In genomic region chr9:89872913-89873707, GRCh38 we compare ENCODE assay signal across 18 cellular contexts.
DNase-seq lines count a peak whose midpoint lies in the region; ATAC-seq, FAIRE-seq and TF ChIP-seq lines count a peak whose summit lies in the region.
"Had no signal": no experiment of that assay in that cellular context is flagged by ENCODE, and none has a peak within 500 bp of the region (broad histone marks: within the 10 kb centered on the region; RNA-seq: fewer than 3 reads in every experiment).

No MANE protein-coding gene starts in this region.

- H2AK5ac ChIP-seq in H1 (ENCODE audit: low read depth, low read length) = no peak overlapping the region
- no peak overlapping the region for H2AK5ac ChIP-seq in mesenchymal stem cell (ENCODE audit: low read length, severe bottlenecking)

- H3K4me2 ChIP-seq in H1 (ENCODE audit: insufficient read depth in 1 of 2, low read depth in 2 of 2, low read length in 2 of 2) = no peak overlapping the region
- no peak overlapping the region for H3K4me2 ChIP-seq in mesenchymal stem cell (ENCODE audit: low read length, poor library complexity, severe bottlenecking)

- no peaks in the 10 kb centered on the region for H3K36me3 Mint-ChIP-seq in stimulated activated naive B cell treated with anti-CD40 and anti-IgM and Interleukin-4, amounts not matched to agents 10 μg/mL and 1 μg/mL and 100 μg/mL, for 72 hours

- H4K91ac ChIP-seq in H1 (replicated peaks; ENCODE audit: insufficient read length, low read length) = no peak overlapping the region
- H4K91ac ChIP-seq in mesenchymal stem cell (ENCODE audit: low read length) = peak overlapping the region; percentile 43

- H3K9me3 ChIP-seq in H1 (ENCODE audit: insufficient read depth in 2 of 2, low read depth in 1 of 2, low read length in 1 of 2) (no peaks in the 10 kb centered on the region), mesenchymal stem cell (ENCODE audit: control insufficient read depth, low read length) (no peaks in the 10 kb centered on the region), pancreas (no peaks in the 10 kb centered on the region)
- H3K9me3 ChIP-seq: ascending aorta, mucosa of descending colon had no signal

- POLR2A ChIA-PET in H1 (lab: Charles Lee; ENCODE audit: partially characterized antibody) = no interaction called here

- H4K8ac ChIP-seq in H1 (ENCODE audit: extremely low read depth, insufficient read depth, low read length) (0 out of 2 replicates have a peak overlapping the region, but pooled peaks have one; percentile 38), mesenchymal stem cell (ENCODE audit: low read length) (no peak overlapping the region)

- no peaks in the 10 kb centered on the region for H3K79me2 ChIP-seq in H1 (ENCODE audit: control insufficient read depth in 1 of 2, insufficient read depth in 2 of 2, low read length in 2 of 2)

- H3K14ac ChIP-seq in H1 (ENCODE audit: insufficient read length) (no peak overlapping the region), mesenchymal stem cell (ENCODE audit: low read length in 2 of 2) (no peak overlapping the region)

- ATAC-seq in stimulated activated naive B cell treated with anti-CD40 and anti-IgM and Interleukin-4, amounts not matched to agents 10 μg/mL and 1 μg/mL and 100 μg/mL, for 72 hours (replicated peaks) = peak; percentile 31 to 58
- no peak for ATAC-seq in pancreas
- ATAC-seq: mucosa of descending colon had no signal

- H2BK20ac ChIP-seq in H1 (ENCODE audit: low read length) = no peak overlapping the region

- 0 out of 2 replicates have a peak, but pooled peaks cover 3% of the 10 kb centered on the region for H3K23me2 ChIP-seq in H1 (ENCODE audit: low read depth, low read length)

- 85% methylated on average over 11 of the region's 11 CpGs; no CpG with 5 or more reads in 1 of the 2 experiments for WGBS in H1 (ENCODE audit: extremely low coverage in 1 of 2, insufficient coverage in 1 of 2, insufficient read length in 1 of 2, insufficient replicate concordance in 2 of 2, low coverage in 1 of 2, low lambda C conversion rate in 2 of 2, missing lambda C conversion rate in 1 of 2), 2 experiments
- 96% methylated on average over 10 of the region's 11 CpGs for WGBS in mesenchymal stem cell
- 84 to 93% methylated on average over 11 of the region's 11 CpGs for WGBS in pancreas, 2 donors

- H2BK15ac ChIP-seq in H1 (ENCODE audit: low read length) (no peak overlapping the region), mesenchymal stem cell (ENCODE audit: low read depth, poor library complexity, severe bottlenecking) (no peak overlapping the region)

- no peak for FAIRE-seq in H1 (lab: Jason Lieb, UNC)
- no peak for FAIRE-seq in pancreas (lab: Jason Lieb, UNC)
- FAIRE-seq: islet of Langerhans had no signal

- H3K36me3 ChIP-seq in H1 (ENCODE audit: control insufficient read depth in 2 of 4, insufficient read depth in 4 of 4, low read length in 3 of 4) (no peaks in the 10 kb centered on the region), mesenchymal stem cell (ENCODE audit: control insufficient read depth in 1 of 2, insufficient read depth in 2 of 2, low read depth in 1 of 2, low read length in 2 of 2) (no peaks in the 10 kb centered on the region), pancreas (no peaks in the 10 kb centered on the region)
- H3K36me3 ChIP-seq: ascending aorta had no signal

- DNase-seq in DMS 273 (lab: John Stamatoyannopoulos, UW; ENCODE audit: unreplicated experiment) (peak; percentile 33), DMS 273 treated with DMSO at 0.1 percent for 48 hours (lab: John Stamatoyannopoulos, UW) (no peak), H1 (ENCODE audit: low read depth in 1 of 2, low spot score in 2 of 2) (peak in 1 of 2 experiments; percentile 33), mesenchymal stem cell (no peak), pancreas (no peak), medulla oblongata (ENCODE audit: extremely low spot score) (no peak)
- no peak for DNase-seq in stimulated activated naive B cell treated with anti-CD40 and anti-IgM and Interleukin-4, amounts not matched to agents 10 μg/mL and 1 μg/mL and 100 μg/mL, for 72 hours
- no peak for DNase-seq in stimulated activated CD4-positive, alpha-beta T cell treated with anti-CD3 and anti-CD28 coated beads, Interleukin-2, amount 100 ng/mL, for 48 hours
- DNase-seq: cortex of kidney, erythroblast, GM23248, mucosa of descending colon, NCI-H1436, NCI-H345, occipital lobe had no signal

- H3K4me3 Mint-ChIP-seq in stimulated activated naive B cell treated with anti-CD40 and anti-IgM and Interleukin-4, amounts not matched to agents 10 μg/mL and 1 μg/mL and 100 μg/mL, for 72 hours = no peak overlapping the region

- H3K27me3 ChIP-seq in H1 (replicated peaks in 1 of 4; ENCODE audit: control insufficient read depth in 3 of 4, extremely low read depth in 1 of 4, insufficient read depth in 3 of 4, low read length in 3 of 4) (no peaks in the 10 kb centered on the region), mesenchymal stem cell (ENCODE audit: control insufficient read depth in 1 of 2, insufficient read depth in 1 of 2, low read length in 2 of 2) (peaks cover 0 to 5% of the 10 kb centered on the region in 2 experiments), pancreas (no peaks in the 10 kb centered on the region)
- H3K27me3 ChIP-seq: ascending aorta had no signal

- TF ChIP-seq RAD21 in H1 (IDR thresholded peaks at IDR 0.05 in 1 of 2, conservative IDR thresholded peaks at IDR 0.05 in 1 of 2; ENCODE audit: low read depth in 2 of 2, low read length in 2 of 2) = no peak

- no peak overlapping the region for H2BK120ac ChIP-seq in H1 (replicated peaks; ENCODE audit: low read depth, low read length)
- H2BK120ac ChIP-seq in mesenchymal stem cell (ENCODE audit: low read depth, low read length) = no peak overlapping the region

- H2AFZ ChIP-seq in H1 (ENCODE audit: low read length) (no peak overlapping the region), mesenchymal stem cell (ENCODE audit: low read depth, low read length) (no peak overlapping the region)
- H2AFZ ChIP-seq: GM23248 had no signal

- H3K9ac ChIP-seq in H1 (replicated peaks in 1 of 4; ENCODE audit: extremely low read depth in 1 of 4, low read depth in 3 of 4, low read length in 3 of 4) (no peak overlapping the region), mesenchymal stem cell (ENCODE audit: low read length) (no peak overlapping the region)
- H3K9ac ChIP-seq: GM23248 had no signal

- TF ChIP-seq POLR2A in H1 (IDR thresholded peaks at IDR 0.05; ENCODE audit: control extremely low read depth in 1 of 2, low read depth in 2 of 2, low read length in 2 of 2) = no peak

- H3K18ac ChIP-seq in H1 (ENCODE audit: extremely low read depth, low read length) (no peak overlapping the region), mesenchymal stem cell (ENCODE audit: low read depth in 1 of 2, low read length in 2 of 2) (peak overlapping the region; percentile 3 to 23)

- intact Hi-C loops in pancreas (cut with DNase I) = no loop called here

- H3K27ac ChIP-seq in H1 (ENCODE audit: low read depth, low read length) = no peak overlapping the region
- H3K27ac ChIP-seq in mesenchymal stem cell (ENCODE audit: low read length, poor library complexity, severe bottlenecking) = no peak overlapping the region
- no peak overlapping the region for H3K27ac ChIP-seq in pancreas
- H3K27ac ChIP-seq: 22Rv1, ascending aorta, GM23248 had no signal

- no peak overlapping the region for H3K56ac ChIP-seq in H1 (replicated peaks; ENCODE audit: insufficient read length, low read depth, low read length)

- H4K5ac ChIP-seq in H1 (ENCODE audit: insufficient read length, low read depth, low read length) = no peak overlapping the region

- H3K4me3 ChIP-seq in H1 (ENCODE audit: extremely low read depth in 1 of 4, insufficient read depth in 2 of 4, low read depth in 3 of 4, low read length in 4 of 4) = no peak overlapping the region
- H3K4me3 ChIP-seq in mesenchymal stem cell (ENCODE audit: insufficient read depth in 1 of 2, low read depth in 1 of 2, low read length in 2 of 2) = no peak overlapping the region
- no peak overlapping the region for H3K4me3 ChIP-seq in pancreas
- H3K4me3 ChIP-seq: ascending aorta, GM23248, mucosa of descending colon had no signal

- H4K20me1 ChIP-seq in H1 (replicated peaks in 1 of 2; ENCODE audit: control insufficient read depth in 1 of 2, insufficient read depth in 2 of 2, low read length in 2 of 2) = no peaks in the 10 kb centered on the region

- no peak for TF ChIP-seq CTCF in H1 (IDR thresholded peaks at IDR 0.05; ENCODE audit: control extremely low read depth in 1 of 3, insufficient read depth in 1 of 3, low read depth in 1 of 3, low read length in 3 of 3)
- no peak for TF ChIP-seq CTCF in pancreas (IDR thresholded peaks at IDR 0.05)

- 0 out of 2 replicates have a peak overlapping the region, but pooled peaks have one; percentile 9 for H2BK12ac ChIP-seq in H1 (ENCODE audit: low read depth, low read length)
- H2BK12ac ChIP-seq in mesenchymal stem cell (ENCODE audit: low read length in 2 of 2) = no peak overlapping the region

- H2BK5ac ChIP-seq in H1 (ENCODE audit: low read depth, low read length) = no peak overlapping the region
- no peak overlapping the region for H2BK5ac ChIP-seq in mesenchymal stem cell (ENCODE audit: low read depth, low read length, poor library complexity, severe bottlenecking)

- peak overlapping the region; percentile 9 for H3K27ac Mint-ChIP-seq in stimulated activated naive B cell treated with anti-CD40 and anti-IgM and Interleukin-4, amounts not matched to agents 10 μg/mL and 1 μg/mL and 100 μg/mL, for 72 hours

- H3K79me1 ChIP-seq in H1 (ENCODE audit: low read depth, low read length) (no peaks in the 10 kb centered on the region), mesenchymal stem cell (replicated peaks; ENCODE audit: low read length, poor library complexity, severe bottlenecking) (no peaks in the 10 kb centered on the region)

- H3K4me1 ChIP-seq in H1 (replicated peaks in 1 of 4; ENCODE audit: control insufficient read depth in 3 of 4, insufficient read depth in 4 of 4, low read length in 3 of 4) (no peaks in the 10 kb centered on the region; a peak in 1 of 7 replicates), mesenchymal stem cell (ENCODE audit: control insufficient read depth, insufficient read depth, low read depth, low read length) (peaks cover 13% of the 10 kb centered on the region), pancreas (no peaks in the 10 kb centered on the region)
- H3K4me1 ChIP-seq: ascending aorta had no signal

- H3K27me3 Mint-ChIP-seq in stimulated activated naive B cell treated with anti-CD40 and anti-IgM and Interleukin-4, amounts not matched to agents 10 μg/mL and 1 μg/mL and 100 μg/mL, for 72 hours = no peaks in the 10 kb centered on the region

- H3K23ac ChIP-seq in H1 (ENCODE audit: insufficient read length) (no peak overlapping the region), mesenchymal stem cell (ENCODE audit: low read length in 2 of 2) (no peak overlapping the region)

- CTCF ChIA-PET in H1 (lab: Charles Lee; ENCODE audit: partially characterized antibody) = interaction anchor here (0.7 kb wide), 1 partner anchor 155 kb away, joined by 3 read pairs; no protein-coding TSS in a partner anchor

- TF ChIP-seq EP300 in H1 (IDR thresholded peaks at IDR 0.05; ENCODE audit: borderline replicate concordance in 1 of 2, low read depth in 2 of 2, low read length in 2 of 2) = no peak

- no peak overlapping the region for H3K4ac ChIP-seq in H1 (replicated peaks; ENCODE audit: insufficient read length, low read depth, low read length)
- peak overlapping the region in 1 of 2 experiments; percentile 9 for H3K4ac ChIP-seq in mesenchymal stem cell (ENCODE audit: low read depth in 1 of 2, low read length in 2 of 2)

- H3K9me3 Mint-ChIP-seq in stimulated activated naive B cell treated with anti-CD40 and anti-IgM and Interleukin-4, amounts not matched to agents 10 μg/mL and 1 μg/mL and 100 μg/mL, for 72 hours = no peaks in the 10 kb centered on the region

- H3K4me1 Mint-ChIP-seq in stimulated activated naive B cell treated with anti-CD40 and anti-IgM and Interleukin-4, amounts not matched to agents 10 μg/mL and 1 μg/mL and 100 μg/mL, for 72 hours = peaks cover 7 to 32% of the 10 kb centered on the region in 2 donors

Comparison
In these comparisons a context has a peak if more than half of its experiments do, and no peak if none do; other contexts are left out.
1. ATAC-seq: peak in stimulated activated naive B cell treated with anti-CD40 and anti-IgM and Interleukin-4, amounts not matched to agents 10 μg/mL and 1 μg/mL and 100 μg/mL, for 72 hours (2 of 2); none in pancreas (0 of 4).